In genomic region chr3:16137044-16137443, GRCh38 we compare ENCODE assay signal across 1 cellular context.
TF ChIP-seq lines count a peak whose summit lies in the region.

No MANE protein-coding gene starts in this region.

TF ChIP-seq in HEK293, 187 proteins besides CTCF, POLR2A, EP300 and RAD21 (continued from another document):
- TF ChIP-seq ZNF23 (tag by site-specific recombination; IDR thresholded peaks at IDR 0.05; ENCODE audit: borderline replicate concordance) = no peak
- 0 out of 2 replicates have a peak, but pooled peaks have one; percentile 19 for TF ChIP-seq ATF2 (tag by site-specific recombination; IDR thresholded peaks at IDR 0.05; ENCODE audit: low read depth)
- no peak for TF ChIP-seq ZNF677 (tag by site-specific recombination; IDR thresholded peaks at IDR 0.05)
TF ChIP-seq in HEK293: peak in this region for 1.
